In genomic region chr22:37626144-37626543, GRCh38 we compare ENCODE assay signal across 9 cellular contexts. TPM values are rescaled to one million over a fixed set of nuclear protein-coding genes. Genes with fewer than 3 reads are reported as not detected.
DNase-seq lines count a peak whose midpoint lies in the region; ATAC-seq and TF ChIP-seq lines count a peak whose summit lies in the region.
"Had no signal": no experiment of that assay in that cellular context is flagged by ENCODE, and none has a peak within 500 bp of the region (broad histone marks: within the 10 kb centered on the region; RNA-seq: fewer than 3 reads in every experiment).

No MANE protein-coding gene starts in this region.

- peaks cover 56% of the 10 kb centered on the region for H3K4me1 Mint-ChIP-seq in activated naive CD4-positive, alpha-beta T cell treated with anti-CD3 and anti-CD28 coated beads, Interleukin-2, amount 50 U/mL, for 24 hours

- H3K36me3 ChIP-seq in left lung = peaks cover 0 to 86% of the 10 kb centered on the region in 2 donors
- H3K36me3 ChIP-seq in uterus = no peaks in the 10 kb centered on the region

- DNase-seq in activated naive CD4-positive, alpha-beta T cell treated with anti-CD3 and anti-CD28 coated beads, Interleukin-2, amount 50 U/mL, for 16 hours = no peak
- DNase-seq in left lung (no peak), uterus (peak; percentile 92), G401 (ENCODE audit: low spot score) (no peak)
- DNase-seq: activated CD4-positive, CD25-positive, alpha-beta regulatory T cell treated with anti-CD3 and anti-CD28 coated beads, Interleukin-2, amount 50 U/mL, for 72 hours had no signal

- peaks cover 6% of the 10 kb centered on the region for H3K36me3 Mint-ChIP-seq in activated naive CD4-positive, alpha-beta T cell treated with anti-CD3 and anti-CD28 coated beads, Interleukin-2, amount 50 U/mL, for 24 hours

- H3K9me3 Mint-ChIP-seq in activated naive CD4-positive, alpha-beta T cell treated with anti-CD3 and anti-CD28 coated beads, Interleukin-2, amount 50 U/mL, for 24 hours = no peaks in the 10 kb centered on the region

- TF ChIP-seq CTCF in left lung (IDR thresholded peaks at IDR 0.05) (no peak), uterus (IDR thresholded peaks at IDR 0.05) (peak in 2 of 4 experiments; percentile 25 to 27)

- no peak overlapping the region for H3K4me3 Mint-ChIP-seq in activated naive CD4-positive, alpha-beta T cell treated with anti-CD3 and anti-CD28 coated beads, Interleukin-2, amount 50 U/mL, for 24 hours

- no peak overlapping the region for H3K4me3 ChIP-seq in left lung
- no peak overlapping the region for H3K4me3 ChIP-seq in uterus

- H3K4me1 ChIP-seq in left lung = peaks cover 11 to 50% of the 10 kb centered on the region in 2 donors
- H3K4me1 ChIP-seq in uterus = peaks cover 7 to 8% of the 10 kb centered on the region in 2 donors

- ATAC-seq in left lung (peak; percentile 41), HG03442 (IDR thresholded peaks at IDR 0.05; ENCODE audit: unreplicated experiment) (no peak)

- in situ Hi-C loops in G401 (cut with HindIII; ENCODE audit: low sequenced_read_pairs) = no loop called here

- intact Hi-C loops in left lung (cut with DNase I) = no loop called here
- intact Hi-C loops in uterus (cut with DNase I; ENCODE audit: low total_unique reads) = no loop called here

- H3K9me3 ChIP-seq in left lung = no peaks in the 10 kb centered on the region
- no peaks in the 10 kb centered on the region for H3K9me3 ChIP-seq in uterus

- no peaks in the 10 kb centered on the region for H3K27me3 Mint-ChIP-seq in activated naive CD4-positive, alpha-beta T cell treated with anti-CD3 and anti-CD28 coated beads, Interleukin-2, amount 50 U/mL, for 24 hours

- H3K27me3 ChIP-seq in left lung (no peaks in the 10 kb centered on the region), uterus (no peaks in the 10 kb centered on the region)

- no peak for TF ChIP-seq POLR2A in uterus (IDR thresholded peaks at IDR 0.05)

- peak overlapping the region; percentile 41 for H3K27ac Mint-ChIP-seq in activated naive CD4-positive, alpha-beta T cell treated with anti-CD3 and anti-CD28 coated beads, Interleukin-2, amount 50 U/mL, for 24 hours

- peak overlapping the region in 1 of 2 donors; percentile 65 for H3K27ac ChIP-seq in left lung
- peak overlapping the region; percentile 79 to 87 for H3K27ac ChIP-seq in uterus
- H3K27ac ChIP-seq: C4-2B had no signal

RNA-seq across cellular contexts. Expression of gene SH3BP1, which starts 13.3 kb away (rescaled TPM):
- total RNA-seq in left lung = 10 to 100 TPM; 14.0 to 40.7 TPM
- total RNA-seq in uterus = 10 to 100 TPM in 3 of 4 donors, 1 to 10 TPM in 1; 7.4 to 26.2 (median 14.2) TPM
- 13.2 and 21.9 TPM in 2 replicates for total RNA-seq in G401 (2014; rRNA removed; shearing (Covaris generic))

RNA-seq across cellular contexts. Expression of gene GGA1, which starts 17.5 kb away (rescaled TPM):
- total RNA-seq in left lung (10 to 100 TPM; 53.0 to 64.3 TPM), uterus (10 to 100 TPM; 16.7 to 78.0 (median 35.3) TPM)
- total RNA-seq in G401 (2014; rRNA removed; shearing (Covaris generic)) = 42.0 and 42.5 TPM in 2 replicates

RNA-seq across cellular contexts. Expression of gene PDXP, which starts 32.4 kb away (rescaled TPM):
- total RNA-seq in left lung (10 to 100 TPM in 1 of 2 donors, 1 to 10 TPM in 1; 8.3 to 10.1 TPM), uterus (10 to 100 TPM in 1 of 4 donors, 1 to 10 TPM in 2, under 1 TPM in 1; 0.88 to 10.7 (median 3.7) TPM)
- 49.0 and 62.3 TPM in 2 replicates for total RNA-seq in G401 (2014; rRNA removed; shearing (Covaris generic))

RNA-seq across cellular contexts. Expression of gene LGALS2, which starts 46.3 kb away (rescaled TPM):
- total RNA-seq in left lung (under 1 TPM in 1 of 2 donors, not detected in 1; 0.61 TPM), uterus (not detected)
- not detected in 2 replicates for total RNA-seq in G401 (2014; rRNA removed; shearing (Covaris generic))
- total RNA-seq: MCF 10A had no signal

RNA-seq across cellular contexts. Expression of gene LGALS1, which starts 49.3 kb away (rescaled TPM):
- total RNA-seq in left lung (100 to 1,000 TPM; 826 to 851 TPM), uterus (1,000 to 10,000 TPM; 1,421 to 3,100 (median 2,146) TPM)
- total RNA-seq in G401 (2014; rRNA removed; shearing (Covaris generic)) = 435 and 601 TPM in 2 replicates

Comparison
In these comparisons a context has a peak if more than half of its experiments do, and no peak if none do; other contexts are left out.
1. DNase-seq: peak in uterus (2 of 2); none in activated naive CD4-positive, alpha-beta T cell treated with anti-CD3 and anti-CD28 coated beads, Interleukin-2, amount 50 U/mL, for 16 hours (single experiment), left lung (0 of 2) and G401 (single experiment).